Comparison of ENCODE assay signal across 17 cellular contexts in genomic region chr1:50949286-50949982, GRCh38. TPM values are rescaled to one million over a fixed set of nuclear protein-coding genes. Genes with fewer than 3 reads are reported as not detected.
DNase-seq lines count a peak whose midpoint lies in the region; TF ChIP-seq lines count a peak whose summit lies in the region.
"Had no signal": no experiment of that assay in that cellular context is flagged by ENCODE, and none has a peak within 500 bp of the region (broad histone marks: within the 10 kb centered on the region; RNA-seq: fewer than 3 reads in every experiment).

No MANE protein-coding gene starts in this region.

- peaks cover 7% of the 10 kb centered on the region for H3K36me3 Mint-ChIP-seq in activated CD4-positive, alpha-beta T cell treated with anti-CD3 and anti-CD28 coated beads, Interleukin-2, amount 10 ng/mL, durations not matched to agents 24 days and 14 days (ENCODE audit: low read depth)
- no peaks in the 10 kb centered on the region for H3K36me3 Mint-ChIP-seq in MCF 10A (ENCODE audit: insufficient read depth, unreplicated experiment)

- TF ChIP-seq POLR2A in NB4 (IDR thresholded peaks at IDR 0.05; ENCODE audit: extremely low read depth, insufficient read length) = no peak

- no peaks in the 10 kb centered on the region for H3K27me3 ChIP-seq in H7 (ENCODE audit: control insufficient read depth, insufficient read depth, low read length)

- no TSS peak for BruUV-seq in MCF 10A (replicated peaks; lab: Mats Ljungman, UMichigan)

- CTCF ChIA-PET in MCF 10A (lab: Yijun Ruan, JAX) = interaction anchor here (0.9 to 2.1 kb wide), 3 partner anchors 9 to 287 kb away, joined by 4 to 5 read pairs (median 4); partner anchors contain the start of gene RNF11

- no peak for TF ChIP-seq CTCF in NB4 (IDR thresholded peaks at IDR 0.05; ENCODE audit: low read depth, low read length)
- TF ChIP-seq CTCF in fibroblast of mammary gland (conservative IDR thresholded peaks at IDR 0.05; ENCODE audit: control insufficient read depth, insufficient read depth, low read depth, low read length) = no peak
- no peak for TF ChIP-seq CTCF in MCF 10A (IDR thresholded peaks at IDR 0.05; ENCODE audit: unreplicated experiment)

- no peaks in the 10 kb centered on the region for H3K9me3 Mint-ChIP-seq in activated CD4-positive, alpha-beta T cell treated with anti-CD3 and anti-CD28 coated beads, Interleukin-2, amount 10 ng/mL, durations not matched to agents 24 days and 14 days
- H3K9me3 Mint-ChIP-seq in MCF 10A (ENCODE audit: unreplicated experiment) = no peaks in the 10 kb centered on the region
- H3K9me3 Mint-ChIP-seq: CD4-positive, alpha-beta memory T cell had no signal

- intact Hi-C loops in activated CD4-positive, alpha-beta T cell treated with anti-CD3 and anti-CD28 coated beads, Interleukin-2, amount 10 ng/mL, durations not matched to agents 24 days and 14 days (cut with micrococcal nuclease) = no loop called here
- intact Hi-C loops in MCF 10A (cut with micrococcal nuclease) = no loop called here

- POLR2A ChIA-PET in MCF 10A (lab: Yijun Ruan, JAX) = interaction anchor here (0.5 to 2.8 kb wide), 4 partner anchors 10 to 275 kb away, joined by 3 to 8 read pairs (median 3); partner anchors contain the start of gene FAF1

- H3K4me3 ChIP-seq in NB4 (ENCODE audit: low read depth, low read length) (no peak overlapping the region), fibroblast of mammary gland (ENCODE audit: control insufficient read depth, low read depth, low read length) (no peak overlapping the region), H7 (ENCODE audit: insufficient read depth, low read depth, low read length) (no peak overlapping the region)
- H3K4me3 ChIP-seq: GM12878, HAP-1 had no signal

- H3K4me3 Mint-ChIP-seq in activated CD4-positive, alpha-beta T cell treated with anti-CD3 and anti-CD28 coated beads, Interleukin-2, amount 10 ng/mL, durations not matched to agents 24 days and 14 days = no peak overlapping the region
- H3K4me3 Mint-ChIP-seq in MCF 10A (ENCODE audit: unreplicated experiment) = no peak overlapping the region

- H3K27me3 Mint-ChIP-seq in activated CD4-positive, alpha-beta T cell treated with anti-CD3 and anti-CD28 coated beads, Interleukin-2, amount 10 ng/mL, durations not matched to agents 24 days and 14 days = no peaks in the 10 kb centered on the region
- no peaks in the 10 kb centered on the region for H3K27me3 Mint-ChIP-seq in MCF 10A (ENCODE audit: insufficient read depth, unreplicated experiment)
- H3K27me3 Mint-ChIP-seq: CD4-positive, alpha-beta memory T cell had no signal

- peak; percentile 28 for DNase-seq in activated CD4-positive, alpha-beta T cell treated with anti-CD3 and anti-CD28 coated beads, Interleukin-2, amount 10 ng/mL, durations not matched to agents 24 days and 14 days
- no peak for DNase-seq in activated CD4-positive, alpha-beta T cell treated with anti-CD3 and anti-CD28 coated beads for 48 hours
- peak; percentile 20 for DNase-seq in GF-D8 (lab: John Stamatoyannopoulos, UW)
- peak; percentile 79 for DNase-seq in NB4 (ENCODE audit: low read depth)
- DNase-seq in fibroblast of mammary gland (ENCODE audit: low read depth) = peak; percentile 2
- no peak for DNase-seq in H7
- DNase-seq in MCF 10A (ENCODE audit: unreplicated experiment) = no peak
- DNase-seq in CD1c-positive myeloid dendritic cell (ENCODE audit: extremely low spot score) = no peak
- DNase-seq: 8988T; C1 segment of cervical spinal cord; CD4-positive, alpha-beta memory T cell; DMS153; DMS79; GDM1 had no signal

- peaks cover 9% of the 10 kb centered on the region for H3K4me1 Mint-ChIP-seq in activated CD4-positive, alpha-beta T cell treated with anti-CD3 and anti-CD28 coated beads, Interleukin-2, amount 10 ng/mL, durations not matched to agents 24 days and 14 days
- H3K4me1 Mint-ChIP-seq in MCF 10A (ENCODE audit: insufficient read depth, unreplicated experiment) = no peaks in the 10 kb centered on the region

- no peaks in the 10 kb centered on the region for H3K36me3 ChIP-seq in H7 (replicated peaks; ENCODE audit: control insufficient read depth, insufficient read depth, low read length)

- no peak overlapping the region for H3K27ac Mint-ChIP-seq in activated CD4-positive, alpha-beta T cell treated with anti-CD3 and anti-CD28 coated beads, Interleukin-2, amount 10 ng/mL, durations not matched to agents 24 days and 14 days
- no peak overlapping the region for H3K27ac Mint-ChIP-seq in MCF 10A (ENCODE audit: low read depth, unreplicated experiment)

RNA-seq across cellular contexts. Expression of gene FAF1, which starts 10.6 kb away (rescaled TPM):
- total RNA-seq in activated CD4-positive, alpha-beta T cell treated with anti-CD3 and anti-CD28 coated beads, Interleukin-2, amount 10 ng/mL, durations not matched to agents 24 days and 14 days = 63.7 and 67.2 TPM in 2 replicates
- total RNA-seq in H7 (2014; rRNA removed; shearing (Covaris generic)) = 95.4 and 99.9 TPM in 2 replicates
- 74.4 and 93.2 TPM in 2 replicates for total RNA-seq in MCF 10A (2022)

RNA-seq across cellular contexts. Expression of gene CDKN2C, which starts 20.6 kb away (rescaled TPM):
- total RNA-seq in activated CD4-positive, alpha-beta T cell treated with anti-CD3 and anti-CD28 coated beads, Interleukin-2, amount 10 ng/mL, durations not matched to agents 24 days and 14 days = 12.8 and 13.7 TPM in 2 replicates
- total RNA-seq in H7 (2014; rRNA removed; shearing (Covaris generic)) = 0.31 TPM in 1 of 2 replicates, not detected in the other
- 2.7 and 2.8 TPM in 2 replicates for total RNA-seq in MCF 10A (2022)
- total RNA-seq: H1 had no signal

Comparison
In these comparisons a context has a peak if more than half of its experiments do, and no peak if none do; other contexts are left out.
1. DNase-seq: peak in activated CD4-positive, alpha-beta T cell treated with anti-CD3 and anti-CD28 coated beads, Interleukin-2, amount 10 ng/mL, durations not matched to agents 24 days and 14 days (single experiment), GF-D8 (single experiment), NB4 (single experiment) and fibroblast of mammary gland (single experiment); none in activated CD4-positive, alpha-beta T cell treated with anti-CD3 and anti-CD28 coated beads for 48 hours (single experiment), H7 (single experiment), MCF 10A (single experiment) and CD1c-positive myeloid dendritic cell (single experiment).